In the genomic region with DNA sequence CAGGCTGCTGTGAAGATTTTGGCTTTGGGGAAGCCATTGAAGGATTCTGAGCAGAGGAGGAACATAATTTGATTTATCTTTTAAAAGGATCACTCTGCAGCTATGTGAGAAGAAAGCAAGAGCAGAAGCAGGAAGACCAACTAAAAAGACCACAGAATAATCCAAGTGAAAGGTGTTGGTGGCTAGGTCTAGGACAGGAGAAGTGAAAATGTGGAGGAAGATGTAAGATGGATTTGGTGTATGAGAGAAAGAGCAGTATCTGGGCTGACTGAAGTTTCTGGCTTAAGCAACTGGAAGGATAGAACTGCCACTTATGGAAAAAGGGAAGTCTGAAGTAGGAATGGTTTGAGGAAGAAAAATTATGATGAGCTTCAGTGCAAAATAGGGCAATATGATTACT, we compare ENCODE assay signal across 8 cellular contexts.
DNase-seq lines count a peak whose midpoint lies in the region; ATAC-seq lines count a peak whose summit lies in the region.

No MANE protein-coding gene starts in this region.

- peak overlapping the region; percentile 5 for H3K4me3 Mint-ChIP-seq in activated CD8-positive, alpha-beta memory T cell treated with anti-CD3 and anti-CD28 coated beads, Interleukin-2, amount 10 ng/mL, durations not matched to agents 7 days and 5 days
- peak overlapping the region; percentile 16 for H3K4me3 Mint-ChIP-seq in activated CD4-positive, alpha-beta memory T cell treated with anti-CD3 and anti-CD28 coated beads for 36 hours

- no peaks in the 10 kb centered on the region for H3K36me3 ChIP-seq in H7 (replicated peaks; ENCODE audit: control insufficient read depth, insufficient read depth, low read length)

- no peak for DNase-seq in activated CD8-positive, alpha-beta memory T cell treated with anti-CD3 and anti-CD28 coated beads, Interleukin-2, amount 10 ng/mL, durations not matched to agents 7 days and 5 days
- no peak for DNase-seq in activated CD8-positive, alpha-beta memory T cell treated with anti-CD3 and anti-CD28 coated beads, Interleukin-2, amount 50 U/mL, for 4 hours
- no peak for DNase-seq in activated CD4-positive, alpha-beta memory T cell treated with anti-CD3 and anti-CD28 coated beads for 36 hours
- DNase-seq in stimulated activated naive CD8-positive, alpha-beta T cell treated with anti-CD3 and anti-CD28 coated beads, Interleukin-15, Interleukin-2, amounts not matched to agents 100 U/mL and 50 U/mL, for 24 hours, result no peak
- DNase-seq in substantia nigra (lab: John Stamatoyannopoulos, UW), result no peak
- no peak for DNase-seq in H7
- no peak for DNase-seq in SHP77 (lab: John Stamatoyannopoulos, UW)

- H3K27ac Mint-ChIP-seq in activated CD8-positive, alpha-beta memory T cell treated with anti-CD3 and anti-CD28 coated beads, Interleukin-2, amount 10 ng/mL, durations not matched to agents 7 days and 5 days, result peak overlapping the region; percentile 45
- H3K27ac Mint-ChIP-seq in activated CD4-positive, alpha-beta memory T cell treated with anti-CD3 and anti-CD28 coated beads for 36 hours, result peak overlapping the region; percentile 72

- no peak overlapping the region for H3K4me3 ChIP-seq in H7 (ENCODE audit: insufficient read depth, low read depth, low read length)

- no peaks in the 10 kb centered on the region for H3K27me3 Mint-ChIP-seq in activated CD8-positive, alpha-beta memory T cell treated with anti-CD3 and anti-CD28 coated beads, Interleukin-2, amount 10 ng/mL, durations not matched to agents 7 days and 5 days
- no peaks in the 10 kb centered on the region for H3K27me3 Mint-ChIP-seq in activated CD4-positive, alpha-beta memory T cell treated with anti-CD3 and anti-CD28 coated beads for 36 hours

- ATAC-seq in activated CD8-positive, alpha-beta memory T cell treated with anti-CD3 and anti-CD28 coated beads, Interleukin-2, amount 10 ng/mL, durations not matched to agents 7 days and 5 days, result no peak
- peak; percentile 17 for ATAC-seq in HG02938 (IDR thresholded peaks at IDR 0.05; ENCODE audit: unreplicated experiment)
- ATAC-seq in stimulated activated naive CD8-positive, alpha-beta T cell treated with anti-CD3 and anti-CD28 coated beads, Interleukin-15, Interleukin-2, amounts not matched to agents 100 U/mL and 50 U/mL, for 24 hours, result peak; percentile 22

- intact Hi-C loops in activated CD4-positive, alpha-beta memory T cell treated with anti-CD3 and anti-CD28 coated beads for 36 hours (cut with micrococcal nuclease), result loop anchor here (1.0 kb wide), 4 partner anchors 39 to 89 kb away; no protein-coding TSS in a partner anchor

- CTCF ChIA-PET in activated CD8-positive, alpha-beta memory T cell treated with anti-CD3 and anti-CD28 coated beads, Interleukin-2, amount 10 ng/mL, durations not matched to agents 7 days and 5 days (lab: Charles Lee), result interaction anchor here (1.0 to 1.2 kb wide), 2 partner anchors 88 to 163 kb away, joined by 3 read pairs; no protein-coding TSS in a partner anchor
- CTCF ChIA-PET in activated CD4-positive, alpha-beta memory T cell treated with anti-CD3 and anti-CD28 coated beads for 36 hours (lab: Charles Lee), result interaction anchor here (0.6 to 1.4 kb wide), 6 partner anchors 47 to 131 kb away, joined by 3 to 6 read pairs (median 3); no protein-coding TSS in a partner anchor

- peaks cover 4% of the 10 kb centered on the region for H3K36me3 Mint-ChIP-seq in activated CD8-positive, alpha-beta memory T cell treated with anti-CD3 and anti-CD28 coated beads, Interleukin-2, amount 10 ng/mL, durations not matched to agents 7 days and 5 days
- no peaks in the 10 kb centered on the region for H3K36me3 Mint-ChIP-seq in activated CD4-positive, alpha-beta memory T cell treated with anti-CD3 and anti-CD28 coated beads for 36 hours

- peaks cover 22% of the 10 kb centered on the region for H3K4me1 Mint-ChIP-seq in activated CD8-positive, alpha-beta memory T cell treated with anti-CD3 and anti-CD28 coated beads, Interleukin-2, amount 10 ng/mL, durations not matched to agents 7 days and 5 days
- H3K4me1 Mint-ChIP-seq in activated CD4-positive, alpha-beta memory T cell treated with anti-CD3 and anti-CD28 coated beads for 36 hours (ENCODE audit: low read depth), result peaks cover 38% of the 10 kb centered on the region

- H3K9me3 Mint-ChIP-seq in activated CD8-positive, alpha-beta memory T cell treated with anti-CD3 and anti-CD28 coated beads, Interleukin-2, amount 10 ng/mL, durations not matched to agents 7 days and 5 days (ENCODE audit: low read depth), result peaks cover 2% of the 10 kb centered on the region
- no peaks in the 10 kb centered on the region for H3K9me3 Mint-ChIP-seq in activated CD4-positive, alpha-beta memory T cell treated with anti-CD3 and anti-CD28 coated beads for 36 hours

- no peak overlapping the region for H3K27ac ChIP-seq in substantia nigra (ENCODE audit: low read depth, low read length, poor library complexity, severe bottlenecking)

- no peaks in the 10 kb centered on the region for H3K27me3 ChIP-seq in H7 (ENCODE audit: control insufficient read depth, insufficient read depth, low read length)

- POLR2A ChIA-PET in activated CD4-positive, alpha-beta memory T cell treated with anti-CD3 and anti-CD28 coated beads for 36 hours (lab: Charles Lee), result interaction anchor here (0.6 to 1.1 kb wide), 7 partner anchors 11 to 87 kb away, joined by 3 to 5 read pairs (median 3); no protein-coding TSS in a partner anchor
